24 cellular contexts compared by ENCODE assay signal in genomic region chr4:185464887-185465286, GRCh38. TPM values are rescaled to one million over a fixed set of nuclear protein-coding genes. Genes with fewer than 3 reads are reported as not detected.
"Had no signal": no experiment of that assay in that cellular context is flagged by ENCODE, and none has a peak within 500 bp of the region (broad histone marks: within the 10 kb centered on the region; RNA-seq: fewer than 3 reads in every experiment).

No MANE protein-coding gene starts in this region.

- H3K27ac ChIP-seq: brain microvascular endothelial cell, colonic mucosa, prostate gland, right atrium auricular region, thyroid gland had no signal

- H3K4me1 ChIP-seq: colonic mucosa, prostate gland, right atrium auricular region had no signal

- H3K9me3 Mint-ChIP-seq: activated naive CD4-positive, alpha-beta T cell treated with anti-CD3 and anti-CD28 coated beads for 36 hours; activated T-cell treated with anti-CD3 and anti-CD28 coated beads, Interleukin-2, amount 50 U/mL, for 4 hours; T-helper 1 cell treated with Interleukin-12 subunit alpha and Interleukin-12 subunit beta and Interleukin-4 antibody, amounts not matched to agents 30 μg/mL and 1 μg/mL, for 36 hours had no signal

- H3K4me3 ChIP-seq: colonic mucosa, prostate gland, right atrium auricular region, thyroid gland had no signal

- H3K9me3 ChIP-seq: colonic mucosa, prostate gland, right atrium auricular region, thyroid gland had no signal

- H3K36me3 Mint-ChIP-seq: naive B cell had no signal

- H3K36me3 ChIP-seq: brain microvascular endothelial cell, colonic mucosa, prostate gland, right atrium auricular region, thyroid gland had no signal

- ATAC-seq: activated T-cell treated with anti-CD3 and anti-CD28 coated beads, Interleukin-2, amount 50 U/mL, for 4 hours; esophagus mucosa; left lobe of liver had no signal

- H3K27ac Mint-ChIP-seq: activated naive CD4-positive, alpha-beta T cell treated with anti-CD3 and anti-CD28 coated beads for 36 hours; T-helper 1 cell treated with Interleukin-12 subunit alpha and Interleukin-12 subunit beta and Interleukin-4 antibody, amounts not matched to agents 30 μg/mL and 1 μg/mL, for 36 hours had no signal

- DNase-seq: activated CD4-positive, alpha-beta T cell treated with anti-CD3 and anti-CD28 coated beads, Interleukin-2, amount 50 U/mL, for 1 hour; activated CD4-positive, CD25-positive, alpha-beta regulatory T cell treated with anti-CD3 and anti-CD28 coated beads, Interleukin-2, amount 50 U/mL, for 72 hours; activated CD8-positive, alpha-beta memory T cell treated with anti-CD3 and anti-CD28 coated beads, Interleukin-2, amount 50 U/mL, for 4 hours; activated naive CD4-positive, alpha-beta T cell treated with anti-CD3 and anti-CD28 coated beads for 36 hours; activated T-cell treated with anti-CD3 and anti-CD28 coated beads, Interleukin-2, amount 50 U/mL, for 4 hours; anterior cingulate cortex; brain microvascular endothelial cell; central memory CD4-positive, alpha-beta T cell; colonic mucosa; hippocampal formation; mammary epithelial cell; naive B cell; stimulated activated CD4-positive, alpha-beta T cell treated with anti-CD3 and anti-CD28 coated beads, Interleukin-12 subunit alpha, Interleukin-12 subunit beta, amount 100 ng/mL, for 4 hours; stimulated activated CD4-positive, alpha-beta T cell treated with anti-CD3 and anti-CD28 coated beads, Interleukin-1b, Interleukin-23, amount 100 ng/mL, for 48 hours; stimulated activated CD8-positive, alpha-beta memory T cell treated with anti-CD3 and anti-CD28 coated beads, Interleukin-4, amount 100 ng/mL, for 48 hours; stimulated activated naive CD4-positive, alpha-beta T cell; thyroid gland had no signal

- H3K4me3 Mint-ChIP-seq: activated naive CD4-positive, alpha-beta T cell treated with anti-CD3 and anti-CD28 coated beads for 36 hours; activated T-cell treated with anti-CD3 and anti-CD28 coated beads, Interleukin-2, amount 50 U/mL, for 4 hours; naive B cell; neural crest cell; T-helper 1 cell treated with Interleukin-12 subunit alpha and Interleukin-12 subunit beta and Interleukin-4 antibody, amounts not matched to agents 30 μg/mL and 1 μg/mL, for 36 hours had no signal

RNA-seq across cellular contexts. Expression of gene CCDC110, which starts 6.6 kb away (rescaled TPM):
- total RNA-seq: activated T-cell treated with anti-CD3 and anti-CD28 coated beads, Interleukin-2, amount 50 U/mL, for 4 hours; mononuclear cell had no signal
